In genomic region chr13:31012285-31013024, GRCh38 we compare ENCODE assay signal across 9 cellular contexts.
DNase-seq lines count a peak whose midpoint lies in the region; ATAC-seq and TF ChIP-seq lines count a peak whose summit lies in the region.
"Had no signal": no experiment of that assay in that cellular context is flagged by ENCODE, and none has a peak within 500 bp of the region (broad histone marks: within the 10 kb centered on the region; RNA-seq: fewer than 3 reads in every experiment).

No MANE protein-coding gene starts in this region.

- H3K9me2 ChIP-seq in DOHH2 (replicated peaks; ENCODE audit: control insufficient read depth, low read length) = no peaks in the 10 kb centered on the region

- no peaks in the 10 kb centered on the region for H3K36me3 ChIP-seq in DOHH2 (ENCODE audit: control insufficient read depth, low read length)
- no peaks in the 10 kb centered on the region for H3K36me3 ChIP-seq in mucosa of descending colon (ENCODE audit: low read depth)

- H3K79me2 ChIP-seq in DOHH2 (ENCODE audit: control insufficient read depth, low read length) = no peaks in the 10 kb centered on the region

- intact Hi-C loops in mucosa of descending colon (cut with DNase I, micrococcal nuclease) = no loop called here

- H3K9me3 ChIP-seq in DOHH2 (ENCODE audit: control insufficient read depth, insufficient read depth, low read length) = no peaks in the 10 kb centered on the region
- no peaks in the 10 kb centered on the region for H3K9me3 ChIP-seq in mucosa of descending colon

- peak; percentile 29 for TF ChIP-seq CTCF in DOHH2 (IDR thresholded peaks at IDR 0.05; ENCODE audit: low read depth, low read length, poor library complexity, severe bottlenecking)
- peak; percentile 71 for TF ChIP-seq CTCF in VCaP (conservative IDR thresholded peaks at IDR 0.05)
- TF ChIP-seq CTCF in mucosa of descending colon (IDR thresholded peaks at IDR 0.05) = no peak

- H3K4me1 ChIP-seq in DOHH2 (ENCODE audit: control insufficient read depth, low read length) (peaks cover 20% of the 10 kb centered on the region), mucosa of descending colon (ENCODE audit: low read depth) (no peaks in the 10 kb centered on the region)

- peaks cover 4% of the 10 kb centered on the region; the same call in 1 of the 2 replicates for H3K27me3 ChIP-seq in DOHH2 (ENCODE audit: control insufficient read depth, low read length)

- H3K4me3 ChIP-seq in DOHH2 (ENCODE audit: low read length) (no peak overlapping the region), mucosa of descending colon (no peak overlapping the region)

- H4K20me1 ChIP-seq in DOHH2 (ENCODE audit: control insufficient read depth, insufficient read depth, low read depth, low read length) = no peaks in the 10 kb centered on the region; the same call in 1 of the 2 replicates

- no peak overlapping the region for H3K27ac ChIP-seq in DOHH2 (ENCODE audit: low read depth, low read length)
- H3K27ac ChIP-seq in VCaP = no peak overlapping the region

- H3K4me2 ChIP-seq in DOHH2 (ENCODE audit: low read length) = peak overlapping the region; percentile 6; the same call in 1 of the 2 replicates

- no peaks in the 10 kb centered on the region for H3F3A ChIP-seq in DOHH2 (ENCODE audit: control insufficient read depth, insufficient read depth)

- peak; percentile 30 to 38 for DNase-seq in lung microvascular endothelial cell (ENCODE audit: low read depth in 2 of 2)
- DNase-seq in activated CD4-positive, CD25-positive, alpha-beta regulatory T cell (lab: John Stamatoyannopoulos, UW) = no peak
- no peak for DNase-seq in OCI-M1 (lab: John Stamatoyannopoulos, UW)
- DNase-seq in mucosa of descending colon = no peak
- DNase-seq: effector memory CD8-positive, alpha-beta T cell had no signal

- ATAC-seq in HG03469 (IDR thresholded peaks at IDR 0.05; ENCODE audit: unreplicated experiment) (peak; percentile 45), HG02588 (IDR thresholded peaks at IDR 0.05; ENCODE audit: unreplicated experiment) (no peak), mucosa of descending colon (no peak)
- ATAC-seq: effector memory CD8-positive, alpha-beta T cell had no signal

Comparison
In these comparisons a context has a peak if more than half of its experiments do, and no peak if none do; other contexts are left out.
1. DNase-seq: peak in lung microvascular endothelial cell (2 of 2); none in activated CD4-positive, CD25-positive, alpha-beta regulatory T cell (0 of 4), OCI-M1 (single experiment) and mucosa of descending colon (0 of 3).